25 cellular contexts compared by ENCODE assay signal in the genomic region with DNA sequence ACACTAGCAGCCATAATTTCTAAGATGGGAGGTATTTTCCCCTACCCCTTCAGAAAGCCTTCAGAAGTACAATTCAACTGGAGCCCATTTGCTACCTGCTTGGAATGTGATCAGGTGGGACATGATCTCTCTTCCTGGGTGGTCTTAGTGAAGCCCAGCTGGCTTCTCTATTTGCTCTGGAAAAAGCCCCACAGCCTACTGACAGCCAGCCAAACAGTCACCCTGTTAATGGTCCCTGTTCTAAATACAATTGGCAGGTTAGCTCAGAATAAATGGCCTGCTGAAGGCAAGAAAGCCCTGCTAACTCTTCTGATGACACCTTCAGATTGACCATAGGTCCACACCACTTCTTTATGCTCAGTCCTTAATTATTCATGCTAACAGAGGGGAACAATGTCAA. TPM values are rescaled to one million over a fixed set of nuclear protein-coding genes. Genes with fewer than 3 reads are reported as not detected.
"Had no signal": no experiment of that assay in that cellular context is flagged by ENCODE, and none has a peak within 500 bp of the region (broad histone marks: within the 10 kb centered on the region; RNA-seq: fewer than 3 reads in every experiment).

No MANE protein-coding gene starts in this region.

- ATAC-seq: esophagus mucosa; gastrocnemius medialis; heart right ventricle; left cardiac atrium; left lung; left ventricle myocardium superior; lower lobe of right lung; naive thymus-derived CD4-positive, alpha-beta T cell had no signal

- H3K27ac ChIP-seq: coronary artery, dorsolateral prefrontal cortex, epithelial cell of prostate, esophagus squamous epithelium, gastrocnemius medialis, heart right ventricle, left lung, lower lobe of right lung had no signal

- H3K9me3 ChIP-seq: esophagus squamous epithelium, gastrocnemius medialis, lower lobe of right lung had no signal

- H3K27me3 ChIP-seq: esophagus squamous epithelium, gastrocnemius medialis, left lung had no signal

- H3K36me3 ChIP-seq: esophagus squamous epithelium, gastrocnemius medialis, heart right ventricle, left lung, lower lobe of right lung had no signal

- H3K4me1 Mint-ChIP-seq: naive thymus-derived CD4-positive, alpha-beta T cell had no signal

- H3K4me3 Mint-ChIP-seq: naive thymus-derived CD4-positive, alpha-beta T cell had no signal

- DNase-seq: dermis blood vessel endothelial cell; dorsolateral prefrontal cortex; effector CD4-positive, alpha-beta T cell; effector memory CD4-positive, alpha-beta T cell; erythroblast; esophagus squamous epithelium; foreskin fibroblast; foreskin melanocyte; gastrocnemius medialis; glutamatergic neuron; head of caudate nucleus; heart right ventricle; hippocampal formation; left cardiac atrium; left lung; left ventricle myocardium superior; lower lobe of right lung; mesenchymal stem cell; midbrain; naive thymus-derived CD4-positive, alpha-beta T cell had no signal

- H3K36me3 Mint-ChIP-seq: naive thymus-derived CD4-positive, alpha-beta T cell had no signal

- H3K27ac Mint-ChIP-seq: naive thymus-derived CD4-positive, alpha-beta T cell had no signal

- H3K27me3 Mint-ChIP-seq: naive thymus-derived CD4-positive, alpha-beta T cell had no signal

- H3K4me1 ChIP-seq: esophagus squamous epithelium, gastrocnemius medialis, heart right ventricle, left lung, lower lobe of right lung had no signal

- H3K4me3 ChIP-seq: coronary artery, dorsolateral prefrontal cortex, esophagus squamous epithelium, gastrocnemius medialis, heart right ventricle, left lung, lower lobe of right lung had no signal

RNA-seq across cellular contexts. Expression of a gene that starts 39.9 kb away (rescaled TPM):
- total RNA-seq: left ventricle myocardium superior, lung microvascular endothelial cell, mononuclear cell had no signal
- polyA plus RNA-seq: naive thymus-derived CD4-positive, alpha-beta T cell had no signal
